ENCODE assay signal across 1 cellular context in the genomic region with DNA sequence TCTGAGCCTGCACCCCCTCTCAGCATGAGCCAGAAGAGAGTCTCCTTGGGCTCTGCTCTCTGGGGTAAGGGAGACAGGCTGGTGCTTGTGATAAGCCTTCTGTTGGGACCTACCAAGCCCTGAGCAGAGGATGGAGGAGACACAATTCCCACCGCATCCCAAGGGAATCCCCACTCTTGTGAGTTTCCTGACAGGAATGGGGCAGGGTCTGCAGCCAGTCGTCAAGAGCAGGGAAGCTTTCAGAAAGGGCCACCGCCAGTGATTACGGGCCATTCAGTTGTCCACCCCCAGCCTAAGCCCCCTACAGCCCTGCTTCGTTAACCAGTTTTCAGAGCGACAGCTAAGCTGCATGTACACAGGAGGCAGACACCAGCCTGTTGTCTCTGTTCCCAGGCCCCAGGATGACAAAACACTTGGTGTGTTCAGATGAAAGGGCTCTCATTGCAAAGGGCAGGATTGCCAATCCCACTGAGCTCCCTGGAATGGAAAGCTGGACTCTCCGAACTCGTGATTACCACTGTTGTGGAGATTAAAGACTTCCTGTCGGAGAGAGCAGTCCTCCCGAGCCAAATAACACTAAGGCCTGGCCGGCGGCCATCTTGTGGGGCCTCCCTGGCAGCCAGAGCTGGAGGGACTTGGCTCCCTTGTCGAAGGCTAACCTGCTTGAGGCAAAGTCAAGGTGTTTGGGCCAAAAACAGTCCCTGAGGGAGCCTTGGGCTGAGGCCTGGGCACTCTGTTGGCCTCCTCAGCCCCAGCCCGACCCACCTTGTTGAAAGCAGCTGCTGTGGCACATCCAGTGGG.
TF ChIP-seq lines count a peak whose summit lies in the region.

No MANE protein-coding gene starts in this region.

TF ChIP-seq in K562, 482 proteins besides CTCF, POLR2A, EP300 and RAD21 (continued from another document):
- peak; percentile 93 for TF ChIP-seq PRDM10 (IDR thresholded peaks at IDR 0.05; ENCODE audit: partially characterized antibody)
- 0 out of 2 replicates have a peak, but pooled peaks have one; percentile 11 for TF ChIP-seq ZNF121 (CRISPR knock-in tag; conservative IDR thresholded peaks at IDR 0.05)
- 0 out of 2 replicates have a peak, but pooled peaks have one; percentile 19 for TF ChIP-seq RBFOX2 (IDR thresholded peaks at IDR 0.05; ENCODE audit: low read depth, low read length)
- TF ChIP-seq EHMT2 (IDR thresholded peaks at IDR 0.05) = no peak
- no peak for TF ChIP-seq CBX8 (IDR thresholded peaks at IDR 0.05; ENCODE audit: borderline replicate concordance, extremely low read depth, low read depth, low read length, poor library complexity, severe bottlenecking)
- no peak for TF ChIP-seq HNRNPH1 (optimal IDR thresholded peaks at IDR 0.05; ENCODE audit: low read depth, low read length)
- no peak for TF ChIP-seq ZNF224 (CRISPR knock-in tag; IDR thresholded peaks at IDR 0.05)
- peak; percentile 42; the same call in 1 of the 2 replicates for TF ChIP-seq ETV1 (tag; conservative IDR thresholded peaks at IDR 0.05; ENCODE audit: low read depth)
- TF ChIP-seq TGIF2 (CRISPR knock-in tag; IDR thresholded peaks at IDR 0.05) = no peak
- TF ChIP-seq ZKSCAN3 (CRISPR knock-in tag; IDR thresholded peaks at IDR 0.05) = no peak
- TF ChIP-seq CXXC5 (CRISPR knock-in tag; IDR thresholded peaks at IDR 0.05) = peak; percentile 42; the same call in 1 of the 2 replicates
- TF ChIP-seq CHD2 (IDR thresholded peaks at IDR 0.05; ENCODE audit: low read depth, low read length) = no peak
- TF ChIP-seq ZNF175 (CRISPR knock-in tag; IDR thresholded peaks at IDR 0.05; ENCODE audit: low read depth) = no peak
- TF ChIP-seq ZNF347 (CRISPR knock-in tag; IDR thresholded peaks at IDR 0.05; ENCODE audit: low read depth) = no peak
- no peak for TF ChIP-seq VEZF1 (CRISPR knock-in tag; IDR thresholded peaks at IDR 0.05)
- no peak for TF ChIP-seq TEAD4 (IDR thresholded peaks at IDR 0.05; ENCODE audit: low read length)
- TF ChIP-seq TEAD4 (CRISPR knock-in tag; IDR thresholded peaks at IDR 0.05; ENCODE audit: borderline replicate concordance) = no peak
- TF ChIP-seq, protein P1, sequence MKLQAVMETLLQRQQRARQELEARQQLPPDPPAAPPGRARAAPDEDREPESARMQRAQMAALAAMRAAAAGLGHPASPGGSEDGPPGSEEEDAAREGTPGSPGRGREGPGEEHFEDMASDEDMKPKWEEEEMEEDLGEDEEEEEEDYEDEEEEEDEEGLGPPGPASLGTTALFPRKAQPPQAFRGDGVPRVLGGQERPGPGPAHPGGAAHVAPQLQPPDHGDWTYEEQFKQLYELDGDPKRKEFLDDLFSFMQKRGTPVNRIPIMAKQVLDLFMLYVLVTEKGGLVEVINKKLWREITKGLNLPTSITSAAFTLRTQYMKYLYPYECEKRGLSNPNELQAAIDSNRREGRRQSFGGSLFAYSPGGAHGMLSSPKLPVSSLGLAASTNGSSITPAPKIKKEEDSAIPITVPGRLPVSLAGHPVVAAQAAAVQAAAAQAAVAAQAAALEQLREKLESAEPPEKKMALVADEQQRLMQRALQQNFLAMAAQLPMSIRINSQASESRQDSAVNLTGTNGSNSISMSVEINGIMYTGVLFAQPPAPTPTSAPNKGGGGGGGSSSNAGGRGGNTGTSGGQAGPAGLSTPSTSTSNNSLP (IDR thresholded peaks at IDR 0.05; ENCODE audit: borderline replicate concordance, low read depth, low read length) = no peak
- no peak for TF ChIP-seq CEBPG (CRISPR knock-in tag; IDR thresholded peaks at IDR 0.05)
- TF ChIP-seq CEBPG (tag; conservative IDR thresholded peaks at IDR 0.05 in 1 of 2, IDR thresholded peaks at IDR 0.05 in 1 of 2) = no peak
- TF ChIP-seq TRIM28 (IDR thresholded peaks at IDR 0.05) = no peak
- TF ChIP-seq ELK1 (CRISPR knock-in tag; IDR thresholded peaks at IDR 0.05) = no peak
- 0 out of 2 replicates have a peak, but pooled peaks have one; percentile 50 for TF ChIP-seq ZNF584 (CRISPR knock-in tag; IDR thresholded peaks at IDR 0.05; ENCODE audit: low read depth)
- peak; percentile 63 to 89 (median 67) for TF ChIP-seq YY1 (IDR thresholded peaks at IDR 0.05; ENCODE audit: borderline replicate concordance in 1 of 3, control insufficient read depth in 1 of 3, extremely low read depth in 1 of 3, insufficient read depth in 3 of 3, insufficient read length in 1 of 3, insufficient replicate concordance in 2 of 3, low read depth in 1 of 3, low read length in 2 of 3)
- TF ChIP-seq, protein P2, sequence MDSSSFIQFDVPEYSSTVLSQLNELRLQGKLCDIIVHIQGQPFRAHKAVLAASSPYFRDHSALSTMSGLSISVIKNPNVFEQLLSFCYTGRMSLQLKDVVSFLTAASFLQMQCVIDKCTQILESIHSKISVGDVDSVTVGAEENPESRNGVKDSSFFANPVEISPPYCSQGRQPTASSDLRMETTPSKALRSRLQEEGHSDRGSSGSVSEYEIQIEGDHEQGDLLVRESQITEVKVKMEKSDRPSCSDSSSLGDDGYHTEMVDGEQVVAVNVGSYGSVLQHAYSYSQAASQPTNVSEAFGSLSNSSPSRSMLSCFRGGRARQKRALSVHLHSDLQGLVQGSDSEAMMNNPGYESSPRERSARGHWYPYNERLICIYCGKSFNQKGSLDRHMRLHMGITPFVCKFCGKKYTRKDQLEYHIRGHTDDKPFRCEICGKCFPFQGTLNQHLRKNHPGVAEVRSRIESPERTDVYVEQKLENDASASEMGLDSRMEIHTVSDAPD (CRISPR knock-in tag; IDR thresholded peaks at IDR 0.05) = no peak
- TF ChIP-seq SRSF3 (IDR thresholded peaks at IDR 0.05; ENCODE audit: insufficient read depth, low read length) = no peak
- peak; percentile 69 for TF ChIP-seq DMBX1 (CRISPR knock-in tag; IDR thresholded peaks at IDR 0.05; ENCODE audit: borderline replicate concordance)
- TF ChIP-seq HDAC1 (IDR thresholded peaks at IDR 0.05) = no peak
- TF ChIP-seq SMAD4 (CRISPR knock-in tag; conservative IDR thresholded peaks at IDR 0.05) = peak; percentile 66; the same call in 1 of the 2 replicates
- TF ChIP-seq FOXP4 (CRISPR knock-in tag; IDR thresholded peaks at IDR 0.05; ENCODE audit: borderline replicate concordance) = no peak
- no peak for TF ChIP-seq SFPQ (IDR thresholded peaks at IDR 0.05; ENCODE audit: low read depth, low read length)
- TF ChIP-seq, protein P3, sequence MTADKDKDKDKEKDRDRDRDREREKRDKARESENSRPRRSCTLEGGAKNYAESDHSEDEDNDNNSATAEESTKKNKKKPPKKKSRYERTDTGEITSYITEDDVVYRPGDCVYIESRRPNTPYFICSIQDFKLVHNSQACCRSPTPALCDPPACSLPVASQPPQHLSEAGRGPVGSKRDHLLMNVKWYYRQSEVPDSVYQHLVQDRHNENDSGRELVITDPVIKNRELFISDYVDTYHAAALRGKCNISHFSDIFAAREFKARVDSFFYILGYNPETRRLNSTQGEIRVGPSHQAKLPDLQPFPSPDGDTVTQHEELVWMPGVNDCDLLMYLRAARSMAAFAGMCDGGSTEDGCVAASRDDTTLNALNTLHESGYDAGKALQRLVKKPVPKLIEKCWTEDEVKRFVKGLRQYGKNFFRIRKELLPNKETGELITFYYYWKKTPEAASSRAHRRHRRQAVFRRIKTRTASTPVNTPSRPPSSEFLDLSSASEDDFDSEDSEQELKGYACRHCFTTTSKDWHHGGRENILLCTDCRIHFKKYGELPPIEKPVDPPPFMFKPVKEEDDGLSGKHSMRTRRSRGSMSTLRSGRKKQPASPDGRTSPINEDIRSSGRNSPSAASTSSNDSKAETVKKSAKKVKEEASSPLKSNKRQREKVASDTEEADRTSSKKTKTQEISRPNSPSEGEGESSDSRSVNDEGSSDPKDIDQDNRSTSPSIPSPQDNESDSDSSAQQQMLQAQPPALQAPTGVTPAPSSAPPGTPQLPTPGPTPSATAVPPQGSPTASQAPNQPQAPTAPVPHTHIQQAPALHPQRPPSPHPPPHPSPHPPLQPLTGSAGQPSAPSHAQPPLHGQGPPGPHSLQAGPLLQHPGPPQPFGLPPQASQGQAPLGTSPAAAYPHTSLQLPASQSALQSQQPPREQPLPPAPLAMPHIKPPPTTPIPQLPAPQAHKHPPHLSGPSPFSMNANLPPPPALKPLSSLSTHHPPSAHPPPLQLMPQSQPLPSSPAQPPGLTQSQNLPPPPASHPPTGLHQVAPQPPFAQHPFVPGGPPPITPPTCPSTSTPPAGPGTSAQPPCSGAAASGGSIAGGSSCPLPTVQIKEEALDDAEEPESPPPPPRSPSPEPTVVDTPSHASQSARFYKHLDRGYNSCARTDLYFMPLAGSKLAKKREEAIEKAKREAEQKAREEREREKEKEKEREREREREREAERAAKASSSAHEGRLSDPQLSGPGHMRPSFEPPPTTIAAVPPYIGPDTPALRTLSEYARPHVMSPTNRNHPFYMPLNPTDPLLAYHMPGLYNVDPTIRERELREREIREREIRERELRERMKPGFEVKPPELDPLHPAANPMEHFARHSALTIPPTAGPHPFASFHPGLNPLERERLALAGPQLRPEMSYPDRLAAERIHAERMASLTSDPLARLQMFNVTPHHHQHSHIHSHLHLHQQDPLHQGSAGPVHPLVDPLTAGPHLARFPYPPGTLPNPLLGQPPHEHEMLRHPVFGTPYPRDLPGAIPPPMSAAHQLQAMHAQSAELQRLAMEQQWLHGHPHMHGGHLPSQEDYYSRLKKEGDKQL (CRISPR knock-in tag; IDR thresholded peaks at IDR 0.05; ENCODE audit: borderline replicate concordance) = no peak
- no peak for TF ChIP-seq STAT5B (CRISPR knock-in tag; IDR thresholded peaks at IDR 0.05)
TF ChIP-seq in K562: peak in this region for 16.
